In genomic region chr13:103062079-103062478, GRCh38 we compare ENCODE assay signal across 19 cellular contexts. TPM values are rescaled to one million over a fixed set of nuclear protein-coding genes. Genes with fewer than 3 reads are reported as not detected.
DNase-seq lines count a peak whose midpoint lies in the region; ATAC-seq, FAIRE-seq and TF ChIP-seq lines count a peak whose summit lies in the region.
"Had no signal": no experiment of that assay in that cellular context is flagged by ENCODE, and none has a peak within 500 bp of the region (broad histone marks: within the 10 kb centered on the region; RNA-seq: fewer than 3 reads in every experiment).

No MANE protein-coding gene starts in this region.

- no TSS peak for BruUV-seq in GM12878 (replicated peaks; lab: Mats Ljungman, UMichigan)

- H2AFZ ChIP-seq in GM12878 (ENCODE audit: control insufficient read depth, low read depth, low read length): no peak overlapping the region

- no peak overlapping the region for H3K4me3 ChIP-seq in GM12878
- no peak overlapping the region for H3K4me3 ChIP-seq in left ventricle myocardium inferior
- H3K4me3 ChIP-seq: BLaER1, GM23338 had no signal

- WGBS in GM12878 (ENCODE audit: insufficient coverage, insufficient replicate concordance, low lambda C conversion rate, missing lambda C conversion rate): 67% methylated on average over 2 of the region's 2 CpGs

- H3K4me1 ChIP-seq in GM12878 (ENCODE audit: control insufficient read depth, insufficient read depth, low read length) (no peaks in the 10 kb centered on the region), left ventricle myocardium inferior (no peaks in the 10 kb centered on the region)
- H3K4me1 ChIP-seq: BLaER1, Caco-2 had no signal

- no peak for TF ChIP-seq EP300 in GM12878 (IDR thresholded peaks at IDR 0.05; ENCODE audit: borderline replicate concordance in 1 of 2, control insufficient read depth in 1 of 2, low read depth in 2 of 2, low read length in 2 of 2)

- H3K27me3 ChIP-seq in GM12878 (replicated peaks in 1 of 2; ENCODE audit: control insufficient read depth in 2 of 2, insufficient read depth in 2 of 2, low read length in 1 of 2) (no peaks in the 10 kb centered on the region), left ventricle myocardium inferior (ENCODE audit: low read depth) (no peaks in the 10 kb centered on the region)
- H3K27me3 ChIP-seq: BLaER1 had no signal

- CTCF ChIA-PET in GM12878 (lab: Yijun Ruan, JAX): interaction anchor here (0.6 to 0.9 kb wide), 3 partner anchors 13 to 130 kb away, joined by 3 read pairs; no protein-coding TSS in a partner anchor

- no peak overlapping the region for H3K9ac ChIP-seq in GM12878 (ENCODE audit: control insufficient read depth, insufficient read depth, low read length)
- H3K9ac ChIP-seq: BLaER1, KMS-11 had no signal

- RAD21 ChIA-PET in GM12878 (lab: Charles Lee; ENCODE audit: unreplicated experiment): interaction anchor here (0.7 kb wide), 1 partner anchor 68 kb away, joined by 3 read pairs; no protein-coding TSS in a partner anchor

- H3K4me2 ChIP-seq in GM12878 (ENCODE audit: control insufficient read depth, insufficient read depth): no peak overlapping the region
- H3K4me2 ChIP-seq: BLaER1, GM23338, KMS-11 had no signal

- H3K79me2 ChIP-seq in GM12878 (ENCODE audit: control insufficient read depth, insufficient read depth, low read length): no peaks in the 10 kb centered on the region

- intact Hi-C loops in GM12878 (cut with micrococcal nuclease; ENCODE audit: unreplicated experiment) (loop anchor here (10.0 kb wide), 1 partner anchor 127 kb away; no protein-coding TSS in a partner anchor), left ventricle myocardium inferior (cut with micrococcal nuclease) (no loop called here), left ventricle myocardium superior (cut with micrococcal nuclease) (no loop called here)

- no peak overlapping the region for H3K27ac ChIP-seq in GM12878 (ENCODE audit: control insufficient read depth, insufficient read depth)
- no peak overlapping the region for H3K27ac ChIP-seq in left ventricle myocardium inferior (replicated peaks)
- H3K27ac ChIP-seq: BLaER1, KMS-11 had no signal

- peak; percentile 51 for ATAC-seq in GM18502 (IDR thresholded peaks at IDR 0.05; ENCODE audit: poor library complexity, unreplicated experiment)
- peak; percentile 63 for ATAC-seq in GM18909 (IDR thresholded peaks at IDR 0.05; ENCODE audit: poor library complexity, unreplicated experiment)
- peak; percentile 35 for ATAC-seq in HG02798 (IDR thresholded peaks at IDR 0.05; ENCODE audit: poor library complexity, unreplicated experiment)
- ATAC-seq in GM12878: no peak
- ATAC-seq in left ventricle myocardium superior: no peak
- ATAC-seq: GM23338 had no signal

- no peak for DNase-seq in GM12878 (ENCODE audit: low read depth, low spot score)
- DNase-seq in left ventricle myocardium inferior: no peak
- DNase-seq in NCI-H524 (lab: John Stamatoyannopoulos, UW): no peak
- no peak for DNase-seq in left ventricle myocardium superior
- DNase-seq: 8988T; AML-193; Caco-2; CD8-positive, alpha-beta memory T cell; DND-41; GDM1; H7 had no signal

- H3K9me3 ChIP-seq in GM12878 (replicated peaks; ENCODE audit: control insufficient read depth, insufficient read depth, low read length) (peaks cover 5% of the 10 kb centered on the region; the same call in 2 of the 3 replicates), left ventricle myocardium inferior (replicated peaks) (peaks cover 22% of the 10 kb centered on the region)
- H3K9me3 ChIP-seq: Caco-2 had no signal

- FAIRE-seq in GM12878 (lab: Jason Lieb, UNC): no peak

- no peak for TF ChIP-seq POLR2A in GM12878 (IDR thresholded peaks at IDR 0.05; ENCODE audit: low read depth, low read length)

- no peaks in the 10 kb centered on the region for H3K36me3 ChIP-seq in GM12878 (ENCODE audit: control insufficient read depth in 2 of 2, insufficient read depth in 2 of 2, low read length in 1 of 2)
- H3K36me3 ChIP-seq in left ventricle myocardium inferior: no peaks in the 10 kb centered on the region
- H3K36me3 ChIP-seq: BLaER1 had no signal

- no peak for TF ChIP-seq RAD21 in GM12878 (IDR thresholded peaks at IDR 0.05; ENCODE audit: insufficient read depth, low read depth, low read length)

- in situ Hi-C loops in GM12878 (cut with MboI): no loop called here

- H4K20me1 ChIP-seq in GM12878 (ENCODE audit: control insufficient read depth, insufficient read depth): no peaks in the 10 kb centered on the region
- H4K20me1 ChIP-seq: BLaER1 had no signal

- POLR2A ChIA-PET in GM12878 (lab: Charles Lee): no interaction called here

- no peak for TF ChIP-seq CTCF in GM12878 (IDR thresholded peaks at IDR 0.05 in 2 of 3, conservative IDR thresholded peaks at IDR 0.05 in 1 of 3; ENCODE audit: control insufficient read depth in 2 of 3, extremely low read depth in 1 of 3, insufficient read depth in 1 of 3, low read depth in 3 of 3, low read length in 3 of 3)
- no peak for TF ChIP-seq CTCF in left ventricle myocardium inferior (IDR thresholded peaks at IDR 0.05; ENCODE audit: borderline replicate concordance)

- SMC1A ChIA-PET in GM12878 (lab: Charles Lee; ENCODE audit: uncharacterized antibody, unreplicated experiment): interaction anchor here (0.7 to 1.9 kb wide), 4 partner anchors 12 to 83 kb away, joined by 3 to 5 read pairs (median 3); no protein-coding TSS in a partner anchor

TF ChIP-seq in GM12878, 131 proteins besides CTCF, POLR2A, EP300 and RAD21:
- no peak for TF ChIP-seq MTA3 (IDR thresholded peaks at IDR 0.05; ENCODE audit: borderline replicate concordance, low read length)
- no peak for TF ChIP-seq TBL1XR1 (IDR thresholded peaks at IDR 0.05; ENCODE audit: low read depth, low read length)
- no peak for TF ChIP-seq ZNF384 (IDR thresholded peaks at IDR 0.05; ENCODE audit: borderline replicate concordance, low read depth, low read length)
- TF ChIP-seq ESRRA (IDR thresholded peaks at IDR 0.05; ENCODE audit: low read length): peak; percentile 23; the same call in 1 of the 2 replicates
TF ChIP-seq in GM12878: peak in this region for 1.

RNA-seq across cellular contexts. Expression of gene SLC10A2, which starts 4.1 kb away (rescaled TPM):
- total RNA-seq in GM12878 (2013; cell fraction: nucleolus; rRNA removed): 0.15 TPM in 1 of 2 replicates, not detected in the other
- not detected in 2 replicates for total RNA-seq in GM12878 (2014; rRNA removed)
- total RNA-seq in GM12878 (2014; rRNA removed; fragmentation: Illumina TruSeq; extraction: Trizol): not detected in 2 replicates
- not detected in 2 replicates for total RNA-seq in GM12878 (2021)
- not detected for polyA plus RNA-seq in GM12878 (2011; ENCODE audit: low read depth)
- 0.03 and 0.04 TPM in 2 replicates for polyA plus RNA-seq in GM12878 (2011; rRNA removed)
- 0.02 TPM in 1 of 2 replicates, not detected in the other for polyA plus RNA-seq in GM12878 (2011; cell fraction: cytosol; rRNA removed)
- polyA plus RNA-seq in GM12878 (2011; cell fraction: nucleus; rRNA removed): not detected in 2 replicates
- 0.07 and 0.11 TPM in 2 replicates for polyA plus RNA-seq in GM12878 (2012)
- 0.01 TPM in 1 of 2 replicates, not detected in the other for polyA plus RNA-seq in GM12878 (2014; fragmentation: Illumina TruSeq; extraction: Trizol)
- under 1 TPM in 1 of 2 experiments, not detected in 1; 0.02 TPM for polyA plus RNA-seq in GM12878 (2014; fragmentation: Nextera tagmentation; extraction: Ambion mirVana)
- polyA plus RNA-seq in GM12878 (2014; rRNA removed): not detected in 2 replicates
- not detected for polyA plus RNA-seq in GM12878 (2016; fragmentation: Nextera tagmentation; extraction: Ambion mirVana)
- polyA minus RNA-seq in GM12878 (2011; rRNA and poly(A)+ RNA removed): not detected in 2 replicates
- polyA minus RNA-seq in GM12878 (2011; cell fraction: cytosol; rRNA and poly(A)+ RNA removed): not detected in 2 replicates
- not detected in 2 replicates for polyA minus RNA-seq in GM12878 (2011; cell fraction: nucleus; rRNA and poly(A)+ RNA removed)
- not detected for total RNA-seq in left ventricle myocardium inferior
- total RNA-seq in left ventricle myocardium superior: not detected
- total RNA-seq: Caco-2; CD8-positive, alpha-beta memory T cell; GM23338; H7; HT1080 had no signal
- polyA plus RNA-seq: CD8-positive, alpha-beta memory T cell; GM23338; IgD-negative memory B cell had no signal

Comparison
In these comparisons a context has a peak if more than half of its experiments do, and no peak if none do; other contexts are left out.
1. ATAC-seq: peak in GM18502 (single experiment), GM18909 (single experiment) and HG02798 (single experiment); none in GM12878 (single experiment) and left ventricle myocardium superior (single experiment).